Comparison of ENCODE assay signal across 27 cellular contexts in the genomic region with DNA sequence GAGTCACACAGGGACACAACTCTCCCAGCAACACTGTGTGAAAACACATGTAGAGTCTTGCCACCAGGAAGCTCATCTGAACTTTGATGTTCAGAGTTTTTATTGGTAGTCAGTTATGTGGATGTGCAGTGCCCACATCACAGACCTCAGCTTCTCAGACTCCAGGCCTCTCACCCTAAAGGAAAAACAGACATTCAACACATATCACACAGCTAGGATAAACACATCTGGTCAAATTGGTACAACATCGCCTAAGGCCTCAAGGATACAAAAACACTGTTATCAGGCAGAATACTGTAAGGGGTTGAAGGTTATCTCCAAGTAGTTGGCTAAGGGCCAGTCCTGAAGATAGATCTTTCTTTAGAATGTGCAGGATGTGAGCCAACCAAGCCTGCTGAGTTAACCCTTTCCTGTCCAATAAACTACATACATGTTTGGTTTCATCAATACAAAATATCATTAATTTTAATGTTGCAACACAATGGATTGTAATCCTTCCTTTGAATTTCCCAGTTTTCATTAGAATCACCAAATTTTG.
"Had no signal": no experiment of that assay in that cellular context is flagged by ENCODE, and none has a peak within 500 bp of the region (broad histone marks: within the 10 kb centered on the region; RNA-seq: fewer than 3 reads in every experiment).

No MANE protein-coding gene starts in this region.

- H3K4me3 ChIP-seq: MG63, Peyer's patch, SJSA1 had no signal

- H3K27ac Mint-ChIP-seq: activated CD4-positive, alpha-beta T cell treated with anti-CD3 and anti-CD28 coated beads, Interleukin-2, amount 10 ng/mL, durations not matched to agents 24 days and 14 days; activated CD8-positive, alpha-beta memory T cell treated with anti-CD3 and anti-CD28 coated beads, Interleukin-2, amount 10 ng/mL, durations not matched to agents 7 days and 5 days; activated naive CD4-positive, alpha-beta T cell treated with anti-CD3 and anti-CD28 coated beads, Interleukin-2, amount 50 U/mL, for 72 hours; activated naive CD8-positive, alpha-beta T cell treated with anti-CD3 and anti-CD28 coated beads, Interleukin-2, amount 50 U/mL, for 24 hours; activated T-cell treated with anti-CD3 and anti-CD28 coated beads, Interleukin-2, amount 50 U/mL, for 24 hours; brain; T-helper 1 cell treated with Interleukin-12 subunit alpha and Interleukin-12 subunit beta and Interleukin-4 antibody, amounts not matched to agents 30 μg/mL and 1 μg/mL, for 36 hours; WTC11 had no signal

- H3K36me3 ChIP-seq: MG63, Peyer's patch, SJSA1 had no signal

- H3K4me1 ChIP-seq: Peyer's patch, SJSA1 had no signal

- H3K27me3 Mint-ChIP-seq: activated CD4-positive, alpha-beta T cell treated with anti-CD3 and anti-CD28 coated beads, Interleukin-2, amount 10 ng/mL, durations not matched to agents 24 days and 14 days; activated CD8-positive, alpha-beta memory T cell treated with anti-CD3 and anti-CD28 coated beads, Interleukin-2, amount 10 ng/mL, durations not matched to agents 7 days and 5 days; activated naive CD8-positive, alpha-beta T cell treated with anti-CD3 and anti-CD28 coated beads, Interleukin-2, amount 50 U/mL, for 24 hours; activated T-cell treated with anti-CD3 and anti-CD28 coated beads, Interleukin-2, amount 50 U/mL, for 24 hours; brain had no signal

- ATAC-seq: activated CD8-positive, alpha-beta memory T cell treated with anti-CD3 and anti-CD28 coated beads, Interleukin-2, amount 10 ng/mL, durations not matched to agents 7 days and 5 days; activated naive CD4-positive, alpha-beta T cell treated with anti-CD3 and anti-CD28 coated beads, Interleukin-2, amount 50 U/mL, for 72 hours; activated naive CD8-positive, alpha-beta T cell treated with anti-CD3 and anti-CD28 coated beads, Interleukin-2, amount 50 U/mL, for 24 hours; WTC11 had no signal

- H3K27me3 ChIP-seq: MG63, Peyer's patch, SJSA1 had no signal

- DNase-seq: activated CD4-positive, alpha-beta T cell treated with anti-CD3 and anti-CD28 coated beads, Interleukin-2, amount 10 ng/mL, durations not matched to agents 24 days and 14 days; activated CD4-positive, alpha-beta T cell treated with anti-CD3 and anti-CD28 coated beads, Interleukin-2, amount 50 U/mL, for 48 hours; activated CD4-positive, CD25-positive, alpha-beta regulatory T cell treated with anti-CD3 and anti-CD28 coated beads, Interleukin-2, amount 50 U/mL, for 72 hours; activated CD8-positive, alpha-beta memory T cell treated with anti-CD3 and anti-CD28 coated beads, Interleukin-2, amount 10 ng/mL, durations not matched to agents 7 days and 5 days; activated effector memory CD4-positive, alpha-beta T cell treated with anti-CD3 and anti-CD28 coated beads, Interleukin-2, amount 50 U/mL, for 16 hours; activated naive CD4-positive, alpha-beta T cell treated with Interleukin-2 at 50 U/mL for 16 hours; activated naive CD8-positive, alpha-beta T cell treated with anti-CD3 and anti-CD28 coated beads, Interleukin-2, amount 50 U/mL, for 24 hours; activated T-cell treated with anti-CD3 and anti-CD28 coated beads, Interleukin-2, amount 50 U/mL, for 24 hours; amygdala; caudate nucleus; MG63; MV-4-11; NCI-H1092 treated with DMSO at 0.1 percent for 48 hours; NCI-H1436; NCI-H1694 treated with DMSO at 0.1 percent for 48 hours; NCI-H2029 treated with DMSO at 0.1 percent for 48 hours; NCI-H510A treated with DMSO at 0.1 percent for 48 hours; NCI-H69; NK-92 treated with Interleukin-12 subunit alpha and Interleukin-12 subunit beta, amount 100 ng/mL, for 24 hours; Peyer's patch; SHP77 had no signal

- H3K9ac ChIP-seq: KMS-11 had no signal

- H3K4me3 Mint-ChIP-seq: activated CD4-positive, alpha-beta T cell treated with anti-CD3 and anti-CD28 coated beads, Interleukin-2, amount 10 ng/mL, durations not matched to agents 24 days and 14 days; activated CD8-positive, alpha-beta memory T cell treated with anti-CD3 and anti-CD28 coated beads, Interleukin-2, amount 10 ng/mL, durations not matched to agents 7 days and 5 days; activated naive CD8-positive, alpha-beta T cell treated with anti-CD3 and anti-CD28 coated beads, Interleukin-2, amount 50 U/mL, for 24 hours; activated T-cell treated with anti-CD3 and anti-CD28 coated beads, Interleukin-2, amount 50 U/mL, for 24 hours; brain; T-helper 1 cell treated with Interleukin-12 subunit alpha and Interleukin-12 subunit beta and Interleukin-4 antibody, amounts not matched to agents 30 μg/mL and 1 μg/mL, for 36 hours; WTC11 had no signal

- H3K9me3 ChIP-seq: MG63, Peyer's patch, SJSA1 had no signal

- H3K36me3 Mint-ChIP-seq: activated naive CD4-positive, alpha-beta T cell treated with anti-CD3 and anti-CD28 coated beads, Interleukin-2, amount 50 U/mL, for 72 hours; brain had no signal

- H3K4me1 Mint-ChIP-seq: activated CD4-positive, alpha-beta T cell treated with anti-CD3 and anti-CD28 coated beads, Interleukin-2, amount 10 ng/mL, durations not matched to agents 24 days and 14 days; activated CD8-positive, alpha-beta memory T cell treated with anti-CD3 and anti-CD28 coated beads, Interleukin-2, amount 10 ng/mL, durations not matched to agents 7 days and 5 days had no signal

- H3K27ac ChIP-seq: KMS-11, Peyer's patch, SJSA1 had no signal
